Comparison of ENCODE assay signal across 14 cellular contexts in the genomic region with DNA sequence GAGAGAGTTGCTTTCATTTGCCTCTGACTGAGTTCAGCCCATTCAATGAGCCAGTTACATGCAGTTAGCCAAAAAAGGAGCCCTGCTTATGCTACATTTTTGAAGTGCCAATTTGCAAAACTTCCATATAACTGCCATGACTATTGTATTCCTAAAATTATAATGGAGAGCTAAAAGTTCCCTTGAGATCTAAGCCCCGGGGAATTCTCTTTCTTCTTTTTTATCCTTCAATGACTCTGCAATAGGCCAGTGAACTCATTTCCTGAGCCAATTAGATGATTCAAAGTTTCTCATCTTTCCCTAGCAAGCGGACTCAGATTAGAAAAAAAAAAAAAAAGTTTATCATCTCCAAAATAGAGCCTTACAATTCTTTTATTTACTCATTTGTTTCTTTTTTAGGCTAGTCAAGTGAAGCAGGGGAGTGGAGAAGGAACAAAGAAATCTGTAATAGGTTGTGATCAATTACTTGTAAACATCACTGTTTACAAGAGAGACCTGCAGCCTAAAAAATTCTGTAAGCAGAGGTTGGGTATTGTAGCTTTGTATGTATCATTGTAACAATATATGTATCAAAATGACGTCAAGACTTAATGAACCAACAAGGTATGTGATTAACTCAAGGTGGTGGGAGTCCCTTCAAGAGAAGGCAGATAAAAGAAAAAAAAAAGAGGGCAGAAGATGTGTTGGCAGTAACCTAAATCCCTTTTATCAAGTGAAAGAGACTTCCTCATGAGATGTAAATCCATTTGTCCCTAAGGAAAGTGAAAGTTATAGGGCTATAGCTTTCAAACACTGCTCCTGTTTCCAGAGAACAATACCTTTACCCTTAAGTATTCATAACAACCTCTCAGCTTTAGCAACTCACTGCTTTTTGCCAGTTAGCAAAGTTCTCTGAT. TPM values are rescaled to one million over a fixed set of nuclear protein-coding genes. Genes with fewer than 3 reads are reported as not detected.
DNase-seq lines count a peak whose midpoint lies in the region; ATAC-seq and TF ChIP-seq lines count a peak whose summit lies in the region.
"Had no signal": no experiment of that assay in that cellular context is flagged by ENCODE, and none has a peak within 500 bp of the region (broad histone marks: within the 10 kb centered on the region; RNA-seq: fewer than 3 reads in every experiment).

No MANE protein-coding gene starts in this region.

- peaks cover 12% of the 10 kb centered on the region for H3F3A ChIP-seq in SK-N-SH (replicated peaks; ENCODE audit: insufficient read depth)

- H3K4me3 ChIP-seq in SK-N-SH (ENCODE audit: low read depth in 2 of 2, low read length in 1 of 2) (no peak overlapping the region; a peak in 1 of 4 replicates), dorsolateral prefrontal cortex (no peak overlapping the region)
- H3K4me3 ChIP-seq: thoracic aorta had no signal

- H3K9me2 ChIP-seq in SK-N-SH: no peaks in the 10 kb centered on the region

- H3K9me3 Mint-ChIP-seq in activated naive CD4-positive, alpha-beta T cell treated with anti-CD3 and anti-CD28 coated beads for 36 hours: no peaks in the 10 kb centered on the region
- peaks cover 12 to 22% of the 10 kb centered on the region in 2 donors for H3K9me3 Mint-ChIP-seq in stimulated activated naive CD8-positive, alpha-beta T cell treated with anti-CD3 and anti-CD28 coated beads, Interleukin-15, amount 100 ng/mL, for 72 hours
- no peaks in the 10 kb centered on the region for H3K9me3 Mint-ChIP-seq in type B pancreatic cell

- H3K27ac ChIP-seq in SK-N-SH (ENCODE audit: low read depth in 2 of 2, low read length in 1 of 2) (peak overlapping the region in 1 of 2 experiments; percentile 64; a peak in 2 of 4 replicates), dorsolateral prefrontal cortex (no peak overlapping the region)
- H3K27ac ChIP-seq: thoracic aorta, VCaP had no signal

- peak overlapping the region; percentile 7; the same call in 1 of the 2 replicates for H3K9ac ChIP-seq in SK-N-SH

- H2AFZ ChIP-seq in SK-N-SH (ENCODE audit: low read depth): peak overlapping the region; percentile 92

- no peak for ATAC-seq in stimulated activated naive CD8-positive, alpha-beta T cell treated with anti-CD3 and anti-CD28 coated beads, Interleukin-15, amount 100 ng/mL, for 72 hours
- ATAC-seq in HG02610 (IDR thresholded peaks at IDR 0.05; ENCODE audit: unreplicated experiment): no peak

- no peaks in the 10 kb centered on the region for H3K27me3 Mint-ChIP-seq in activated naive CD4-positive, alpha-beta T cell treated with anti-CD3 and anti-CD28 coated beads for 36 hours (ENCODE audit: low read depth)
- H3K27me3 Mint-ChIP-seq in stimulated activated naive CD8-positive, alpha-beta T cell treated with anti-CD3 and anti-CD28 coated beads, Interleukin-15, amount 100 ng/mL, for 72 hours: no peaks in the 10 kb centered on the region
- H3K27me3 Mint-ChIP-seq in type B pancreatic cell: no peaks in the 10 kb centered on the region

- H3K27me3 ChIP-seq in SK-N-SH (ENCODE audit: insufficient read depth) (no peaks in the 10 kb centered on the region), dorsolateral prefrontal cortex (no peaks in the 10 kb centered on the region)

- no peak for TF ChIP-seq RAD21 in SK-N-SH (IDR thresholded peaks at IDR 0.05; ENCODE audit: low read length)

- CTCF ChIA-PET in activated naive CD4-positive, alpha-beta T cell treated with anti-CD3 and anti-CD28 coated beads for 36 hours (lab: Charles Lee): interaction anchor here (0.5 to 1.9 kb wide), 7 partner anchors 23 to 586 kb away, joined by 3 to 6 read pairs (median 4); a partner anchor contains a TSS
- CTCF ChIA-PET in SK-N-SH (lab: Yijun Ruan, JAX): interaction anchor here (0.6 to 3.4 kb wide), 4 partner anchors 9 to 294 kb away, joined by 3 to 17 read pairs (median 7); no protein-coding TSS in a partner anchor

- POLR2A ChIA-PET in SK-N-SH (lab: Yijun Ruan, JAX): no interaction called here

- peaks cover 0 to 12% of the 10 kb centered on the region in 2 experiments; a peak in 2 of 4 replicates for H3K4me1 ChIP-seq in SK-N-SH (ENCODE audit: control insufficient read depth in 1 of 2, insufficient read depth in 2 of 2, low read depth in 1 of 2, low read length in 1 of 2)

- TF ChIP-seq EP300 in SK-N-SH (IDR thresholded peaks at IDR 0.05; ENCODE audit: borderline replicate concordance in 1 of 2, low read depth in 1 of 2, low read length in 1 of 2): no peak

- H3K4me1 Mint-ChIP-seq in activated naive CD4-positive, alpha-beta T cell treated with anti-CD3 and anti-CD28 coated beads for 36 hours (ENCODE audit: low read depth): peaks cover 36% of the 10 kb centered on the region
- H3K4me1 Mint-ChIP-seq in stimulated activated naive CD8-positive, alpha-beta T cell treated with anti-CD3 and anti-CD28 coated beads, Interleukin-15, amount 100 ng/mL, for 72 hours: peaks cover 49% of the 10 kb centered on the region
- peaks cover 20% of the 10 kb centered on the region for H3K4me1 Mint-ChIP-seq in type B pancreatic cell (ENCODE audit: unreplicated experiment)

- H3K36me3 ChIP-seq in SK-N-SH (replicated peaks in 1 of 2; ENCODE audit: control insufficient read depth in 1 of 2, insufficient read depth in 2 of 2, low read length in 1 of 2): no peaks in the 10 kb centered on the region
- H3K36me3 ChIP-seq: thoracic aorta had no signal

- H3K27ac Mint-ChIP-seq in activated naive CD4-positive, alpha-beta T cell treated with anti-CD3 and anti-CD28 coated beads for 36 hours: peak overlapping the region; percentile 99
- H3K27ac Mint-ChIP-seq in stimulated activated naive CD8-positive, alpha-beta T cell treated with anti-CD3 and anti-CD28 coated beads, Interleukin-15, amount 100 ng/mL, for 72 hours: peak overlapping the region; percentile 92 to 93
- H3K27ac Mint-ChIP-seq in type B pancreatic cell: no peak overlapping the region

- peak overlapping the region; percentile 42; the same call in 1 of the 2 replicates for H3K4me2 ChIP-seq in SK-N-SH

- no peak for DNase-seq in activated naive CD4-positive, alpha-beta T cell treated with anti-CD3 and anti-CD28 coated beads for 36 hours
- no peak for DNase-seq in activated naive CD4-positive, alpha-beta T cell treated with anti-CD3 and anti-CD28 coated beads, Interleukin-2, amount 50 U/mL, for 16 hours
- DNase-seq in SK-N-SH (no peak), fibroblast of gingiva (ENCODE audit: low read depth) (peak; percentile 76), dorsolateral prefrontal cortex (no peak), type B pancreatic cell (ENCODE audit: extremely low spot score, unreplicated experiment) (no peak)
- DNase-seq in stimulated activated naive CD8-positive, alpha-beta T cell treated with anti-CD3 and anti-CD28 coated beads, Interleukin-15, amount 100 ng/mL, for 72 hours: no peak
- DNase-seq: activated gamma-delta T cell treated with Interleukin-2 at 50 U/mL for 16 hours; C1 segment of cervical spinal cord; NCI-H1417 treated with DMSO at 0.1 percent for 48 hours; stimulated activated CD4-positive, alpha-beta T cell treated with anti-CD3 and anti-CD28 coated beads, Interleukin-4, amount 100 ng/mL, for 4 hours had no signal

- no peaks in the 10 kb centered on the region for H3K9me3 ChIP-seq in SK-N-SH
- H3K9me3 ChIP-seq: thoracic aorta had no signal

- intact Hi-C loops in activated naive CD4-positive, alpha-beta T cell treated with anti-CD3 and anti-CD28 coated beads for 36 hours (cut with micrococcal nuclease): loop anchor here (2.0 to 5.0 kb wide), 4 partner anchors 578 to 1445 kb away; a partner anchor contains a TSS
- intact Hi-C loops in dorsolateral prefrontal cortex (cut with DNase I): no loop called here

- 38% methylated on average over 3 of the region's 3 CpGs for WGBS in SK-N-SH (ENCODE audit: low lambda C conversion rate)

- H3K36me3 Mint-ChIP-seq in activated naive CD4-positive, alpha-beta T cell treated with anti-CD3 and anti-CD28 coated beads for 36 hours (ENCODE audit: low read depth): no peaks in the 10 kb centered on the region
- no peaks in the 10 kb centered on the region for H3K36me3 Mint-ChIP-seq in type B pancreatic cell

- TF ChIP-seq CTCF in SK-N-SH (IDR thresholded peaks at IDR 0.05) (no peak), dorsolateral prefrontal cortex (IDR thresholded peaks at IDR 0.05 in 54 of 56, conservative IDR thresholded peaks at IDR 0.05 in 2 of 56; ENCODE audit: low read depth in 1 of 56, partially characterized antibody in 56 of 56) (no peak), type B pancreatic cell (conservative IDR thresholded peaks at IDR 0.05) (no peak)

- H3K79me2 ChIP-seq in SK-N-SH (ENCODE audit: insufficient read depth): no peaks in the 10 kb centered on the region

- H4K20me1 ChIP-seq in SK-N-SH (ENCODE audit: insufficient read depth): no peaks in the 10 kb centered on the region

- H3K4me3 Mint-ChIP-seq in activated naive CD4-positive, alpha-beta T cell treated with anti-CD3 and anti-CD28 coated beads for 36 hours: no peak overlapping the region
- H3K4me3 Mint-ChIP-seq in stimulated activated naive CD8-positive, alpha-beta T cell treated with anti-CD3 and anti-CD28 coated beads, Interleukin-15, amount 100 ng/mL, for 72 hours: peak overlapping the region in 1 of 2 donors; percentile 53
- no peak overlapping the region for H3K4me3 Mint-ChIP-seq in type B pancreatic cell

TF ChIP-seq in SK-N-SH, 30 proteins besides CTCF, POLR2A, EP300 and RAD21 (continues in another document):
- peak; percentile 10; the same call in 1 of the 2 replicates for TF ChIP-seq FOSL2 (IDR thresholded peaks at IDR 0.05; ENCODE audit: borderline replicate concordance, low read depth)
- no peak for TF ChIP-seq GABPA (IDR thresholded peaks at IDR 0.05; ENCODE audit: low read depth)

RNA-seq across cellular contexts. Expression of a gene that starts 48.7 kb away (rescaled TPM):
- total RNA-seq in activated naive CD4-positive, alpha-beta T cell treated with anti-CD3 and anti-CD28 coated beads for 36 hours: 1 to 10 TPM; 3.9 to 5.3 TPM
- polyA plus RNA-seq in SK-N-SH (2012; rRNA removed): 2.2 and 2.9 TPM in 2 replicates
- 3.5 and 5.0 TPM in 2 replicates for polyA plus RNA-seq in SK-N-SH (2012; cell fraction: cytosol; rRNA removed)
- polyA plus RNA-seq in SK-N-SH (2012; cell fraction: nucleus; rRNA removed): 1.1 and 1.7 TPM in 2 replicates
- 100 to 1,000 TPM in 16 of 120 experiments, 10 to 100 TPM in 104; 33.8 to 122 (median 80.4) TPM for total RNA-seq in dorsolateral prefrontal cortex
- 13.9 and 20.0 TPM in 2 replicates for total RNA-seq in type B pancreatic cell (ENCODE audit: low replicate concordance)

RNA-seq across cellular contexts. Expression of a gene that starts 49.6 kb away (rescaled TPM):
- total RNA-seq in activated naive CD4-positive, alpha-beta T cell treated with anti-CD3 and anti-CD28 coated beads for 36 hours: 10 to 100 TPM; 64.0 to 70.1 TPM
- polyA plus RNA-seq in SK-N-SH (2012; rRNA removed): 18.9 and 24.9 TPM in 2 replicates
- polyA plus RNA-seq in SK-N-SH (2012; cell fraction: cytosol; rRNA removed): 19.0 and 22.7 TPM in 2 replicates
- 33.5 and 64.3 TPM in 2 replicates for polyA plus RNA-seq in SK-N-SH (2012; cell fraction: nucleus; rRNA removed)
- total RNA-seq in dorsolateral prefrontal cortex (100 to 1,000 TPM in 1 of 120 experiments, 10 to 100 TPM in 119; 44.3 to 106 (median 72.0) TPM), type B pancreatic cell (ENCODE audit: low replicate concordance) (53.1 and 64.1 TPM in 2 replicates)
